In the genomic region with DNA sequence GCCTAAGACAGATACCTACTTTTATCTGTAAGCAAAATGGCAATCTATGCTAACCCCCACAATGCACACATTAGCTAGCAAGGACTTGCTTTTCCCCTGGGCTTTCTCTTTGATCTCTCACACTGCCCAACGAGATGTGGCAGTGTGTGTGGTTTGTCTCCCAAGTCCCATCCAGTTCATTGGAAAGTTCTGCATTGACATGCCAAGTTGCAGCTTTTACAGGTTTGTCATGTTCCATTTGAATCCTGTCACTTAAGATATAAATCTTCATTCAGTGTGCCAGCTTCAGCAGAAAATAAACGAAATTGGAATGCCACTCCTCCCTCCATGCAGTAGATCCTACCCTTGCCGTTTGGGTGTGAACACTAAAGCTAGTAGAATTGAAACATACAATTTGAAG, we compare ENCODE assay signal across 16 cellular contexts.
DNase-seq lines count a peak whose midpoint lies in the region; ATAC-seq and TF ChIP-seq lines count a peak whose summit lies in the region.
"Had no signal": no experiment of that assay in that cellular context is flagged by ENCODE, and none has a peak within 500 bp of the region (broad histone marks: within the 10 kb centered on the region; RNA-seq: fewer than 3 reads in every experiment).

No MANE protein-coding gene starts in this region.

- ATAC-seq in activated T-cell treated with anti-CD3 and anti-CD28 coated beads, Interleukin-2, amount 50 U/mL, for 4 hours: no peak
- ATAC-seq in activated naive CD4-positive, alpha-beta T cell treated with anti-CD3 and anti-CD28 coated beads, Interleukin-2, amount 50 U/mL, for 72 hours: no peak
- ATAC-seq in naive B cell (ENCODE audit: low read depth in 2 of 2) (no peak), GM18505 (IDR thresholded peaks at IDR 0.05; ENCODE audit: unreplicated experiment) (no peak), SK-N-SH treated with all-trans-retinoic acid at 6 μM for 48 hours (no peak)
- ATAC-seq: left lobe of liver had no signal

- H3K36me3 ChIP-seq in testis (ENCODE audit: low read depth, missing control alignments): no peaks in the 10 kb centered on the region
- H3K36me3 ChIP-seq: right atrium auricular region had no signal

- intact Hi-C loops in testis (cut with DNase I; ENCODE audit: low total_unique reads): no loop called here

- peaks cover 12% of the 10 kb centered on the region for H3K4me1 ChIP-seq in testis

- no peak overlapping the region for H3K4me3 ChIP-seq in testis
- H3K4me3 ChIP-seq: hepatocyte, right atrium auricular region had no signal

- no peak for TF ChIP-seq CTCF in testis (IDR thresholded peaks at IDR 0.05)

- no peaks in the 10 kb centered on the region for H3K9me3 ChIP-seq in testis
- H3K9me3 ChIP-seq: right atrium auricular region had no signal

- DNase-seq in activated T-cell treated with anti-CD3 and anti-CD28 coated beads, Interleukin-2, amount 50 U/mL, for 4 hours: no peak
- DNase-seq in activated T-cell treated with anti-CD3 and anti-CD28 coated beads, Interleukin-2, amount 50 U/mL, for 48 hours: no peak
- no peak for DNase-seq in activated naive CD4-positive, alpha-beta T cell treated with anti-CD3 and anti-CD28 coated beads, Interleukin-2, amount 50 U/mL, for 72 hours (ENCODE audit: low spot score in 2 of 2)
- DNase-seq in naive B cell (no peak), testis (no peak), NCI-H2196 treated with DMSO at 0.1 percent for 48 hours (lab: John Stamatoyannopoulos, UW; ENCODE audit: unreplicated experiment) (no peak)
- DNase-seq: aorta; cortex of kidney; GOT3; NCI-H2107; stimulated activated CD4-positive, alpha-beta T cell treated with anti-CD3 and anti-CD28 coated beads, Interleukin-4, amount 100 ng/mL, for 24 hours had no signal

- WGBS in testis, 2 donors: 52 to 73% methylated on average over 3 of the region's 3 CpGs

- H3K4me1 Mint-ChIP-seq in activated T-cell treated with anti-CD3 and anti-CD28 coated beads, Interleukin-2, amount 50 U/mL, for 4 hours (ENCODE audit: low read depth): peaks cover 86% of the 10 kb centered on the region
- peaks cover 29 to 35% (median 33%) of the 10 kb centered on the region in 3 donors for H3K4me1 Mint-ChIP-seq in naive B cell

- no peak for TF ChIP-seq POLR2A in testis (IDR thresholded peaks at IDR 0.05)
- TF ChIP-seq POLR2A in GM18505 (IDR thresholded peaks at IDR 0.05; ENCODE audit: borderline replicate concordance, extremely low read depth, insufficient read depth, insufficient read length): no peak

- H3K27ac Mint-ChIP-seq in activated naive CD4-positive, alpha-beta T cell treated with anti-CD3 and anti-CD28 coated beads, Interleukin-2, amount 50 U/mL, for 72 hours: peak overlapping the region; percentile 90 to 96
- H3K27ac Mint-ChIP-seq in naive B cell: peak overlapping the region in 4 of 6 donors; percentile 53 to 79 (median 66)

- H3K27me3 ChIP-seq in testis: no peaks in the 10 kb centered on the region
- H3K27me3 ChIP-seq: hepatocyte, right atrium auricular region had no signal

- H3K27ac ChIP-seq in testis: peak overlapping the region; percentile 7 to 26
- H3K27ac ChIP-seq: hepatocyte, right atrium auricular region had no signal

- peaks cover 13% of the 10 kb centered on the region for H3K36me3 Mint-ChIP-seq in activated T-cell treated with anti-CD3 and anti-CD28 coated beads, Interleukin-2, amount 50 U/mL, for 4 hours (ENCODE audit: insufficient read depth)
- peaks cover 13 to 20% of the 10 kb centered on the region in 2 donors for H3K36me3 Mint-ChIP-seq in activated naive CD4-positive, alpha-beta T cell treated with anti-CD3 and anti-CD28 coated beads, Interleukin-2, amount 50 U/mL, for 72 hours
- H3K36me3 Mint-ChIP-seq in naive B cell: peaks cover 0 to 21% of the 10 kb centered on the region in 2 donors

- no peaks in the 10 kb centered on the region for H3K9me3 Mint-ChIP-seq in activated T-cell treated with anti-CD3 and anti-CD28 coated beads, Interleukin-2, amount 50 U/mL, for 4 hours
- no peaks in the 10 kb centered on the region for H3K9me3 Mint-ChIP-seq in activated naive CD4-positive, alpha-beta T cell treated with anti-CD3 and anti-CD28 coated beads, Interleukin-2, amount 50 U/mL, for 72 hours
- H3K9me3 Mint-ChIP-seq in naive B cell: no peaks in the 10 kb centered on the region

- H3K27me3 Mint-ChIP-seq in activated T-cell treated with anti-CD3 and anti-CD28 coated beads, Interleukin-2, amount 50 U/mL, for 4 hours (ENCODE audit: low read depth): no peaks in the 10 kb centered on the region
- no peaks in the 10 kb centered on the region for H3K27me3 Mint-ChIP-seq in naive B cell

- H3K4me3 Mint-ChIP-seq in activated T-cell treated with anti-CD3 and anti-CD28 coated beads, Interleukin-2, amount 50 U/mL, for 4 hours: peak overlapping the region; percentile 37
- H3K4me3 Mint-ChIP-seq in naive B cell: no peak overlapping the region

TF ChIP-seq in SK-N-SH treated with all-trans-retinoic acid at 6 μM for 48 hours, 23 proteins besides CTCF, POLR2A, EP300 and RAD21:
- TF ChIP-seq PPARA (CRISPR knock-in tag; IDR thresholded peaks at IDR 0.05; ENCODE audit: borderline replicate concordance): no peak
- TF ChIP-seq, protein P1, sequence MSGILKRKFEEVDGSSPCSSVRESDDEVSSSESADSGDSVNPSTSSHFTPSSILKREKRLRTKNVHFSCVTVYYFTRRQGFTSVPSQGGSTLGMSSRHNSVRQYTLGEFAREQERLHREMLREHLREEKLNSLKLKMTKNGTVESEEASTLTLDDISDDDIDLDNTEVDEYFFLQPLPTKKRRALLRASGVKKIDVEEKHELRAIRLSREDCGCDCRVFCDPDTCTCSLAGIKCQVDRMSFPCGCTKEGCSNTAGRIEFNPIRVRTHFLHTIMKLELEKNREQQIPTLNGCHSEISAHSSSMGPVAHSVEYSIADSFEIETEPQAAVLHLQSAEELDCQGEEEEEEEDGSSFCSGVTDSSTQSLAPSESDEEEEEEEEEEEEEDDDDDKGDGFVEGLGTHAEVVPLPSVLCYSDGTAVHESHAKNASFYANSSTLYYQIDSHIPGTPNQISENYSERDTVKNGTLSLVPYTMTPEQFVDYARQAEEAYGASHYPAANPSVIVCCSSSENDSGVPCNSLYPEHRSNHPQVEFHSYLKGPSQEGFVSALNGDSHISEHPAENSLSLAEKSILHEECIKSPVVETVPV (CRISPR knock-in tag; IDR thresholded peaks at IDR 0.05): no peak
- no peak for TF ChIP-seq ZFP30 (CRISPR knock-in tag; IDR thresholded peaks at IDR 0.05)
- TF ChIP-seq, protein P2, sequence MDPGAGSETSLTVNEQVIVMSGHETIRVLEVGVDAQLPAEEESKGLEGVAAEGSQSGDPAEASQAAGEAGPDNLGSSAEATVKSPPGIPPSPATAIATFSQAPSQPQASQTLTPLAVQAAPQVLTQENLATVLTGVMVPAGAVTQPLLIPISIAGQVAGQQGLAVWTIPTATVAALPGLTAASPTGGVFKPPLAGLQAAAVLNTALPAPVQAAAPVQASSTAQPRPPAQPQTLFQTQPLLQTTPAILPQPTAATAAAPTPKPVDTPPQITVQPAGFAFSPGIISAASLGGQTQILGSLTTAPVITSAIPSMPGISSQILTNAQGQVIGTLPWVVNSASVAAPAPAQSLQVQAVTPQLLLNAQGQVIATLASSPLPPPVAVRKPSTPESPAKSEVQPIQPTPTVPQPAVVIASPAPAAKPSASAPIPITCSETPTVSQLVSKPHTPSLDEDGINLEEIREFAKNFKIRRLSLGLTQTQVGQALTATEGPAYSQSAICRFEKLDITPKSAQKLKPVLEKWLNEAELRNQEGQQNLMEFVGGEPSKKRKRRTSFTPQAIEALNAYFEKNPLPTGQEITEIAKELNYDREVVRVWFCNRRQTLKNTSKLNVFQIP (CRISPR knock-in tag; IDR thresholded peaks at IDR 0.05; ENCODE audit: borderline replicate concordance, low read depth): no peak
- no peak for TF ChIP-seq ZFP3 (CRISPR knock-in tag; IDR thresholded peaks at IDR 0.05)
- TF ChIP-seq SNAI2 (CRISPR knock-in tag; IDR thresholded peaks at IDR 0.05): no peak
- TF ChIP-seq, protein P3, sequence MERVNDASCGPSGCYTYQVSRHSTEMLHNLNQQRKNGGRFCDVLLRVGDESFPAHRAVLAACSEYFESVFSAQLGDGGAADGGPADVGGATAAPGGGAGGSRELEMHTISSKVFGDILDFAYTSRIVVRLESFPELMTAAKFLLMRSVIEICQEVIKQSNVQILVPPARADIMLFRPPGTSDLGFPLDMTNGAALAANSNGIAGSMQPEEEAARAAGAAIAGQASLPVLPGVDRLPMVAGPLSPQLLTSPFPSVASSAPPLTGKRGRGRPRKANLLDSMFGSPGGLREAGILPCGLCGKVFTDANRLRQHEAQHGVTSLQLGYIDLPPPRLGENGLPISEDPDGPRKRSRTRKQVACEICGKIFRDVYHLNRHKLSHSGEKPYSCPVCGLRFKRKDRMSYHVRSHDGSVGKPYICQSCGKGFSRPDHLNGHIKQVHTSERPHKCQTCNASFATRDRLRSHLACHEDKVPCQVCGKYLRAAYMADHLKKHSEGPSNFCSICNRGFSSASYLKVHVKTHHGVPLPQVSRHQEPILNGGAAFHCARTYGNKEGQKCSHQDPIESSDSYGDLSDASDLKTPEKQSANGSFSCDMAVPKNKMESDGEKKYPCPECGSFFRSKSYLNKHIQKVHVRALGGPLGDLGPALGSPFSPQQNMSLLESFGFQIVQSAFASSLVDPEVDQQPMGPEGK (CRISPR knock-in tag; IDR thresholded peaks at IDR 0.05; ENCODE audit: borderline replicate concordance): no peak
- TF ChIP-seq BACH2 (CRISPR knock-in tag; IDR thresholded peaks at IDR 0.05; ENCODE audit: borderline replicate concordance): no peak
- TF ChIP-seq ZC3H10 (CRISPR knock-in tag; IDR thresholded peaks at IDR 0.05): no peak
TF ChIP-seq in SK-N-SH treated with all-trans-retinoic acid at 6 μM for 48 hours: peak in this region for 0.
